Comparison of ENCODE assay signal across 17 cellular contexts in the genomic region with DNA sequence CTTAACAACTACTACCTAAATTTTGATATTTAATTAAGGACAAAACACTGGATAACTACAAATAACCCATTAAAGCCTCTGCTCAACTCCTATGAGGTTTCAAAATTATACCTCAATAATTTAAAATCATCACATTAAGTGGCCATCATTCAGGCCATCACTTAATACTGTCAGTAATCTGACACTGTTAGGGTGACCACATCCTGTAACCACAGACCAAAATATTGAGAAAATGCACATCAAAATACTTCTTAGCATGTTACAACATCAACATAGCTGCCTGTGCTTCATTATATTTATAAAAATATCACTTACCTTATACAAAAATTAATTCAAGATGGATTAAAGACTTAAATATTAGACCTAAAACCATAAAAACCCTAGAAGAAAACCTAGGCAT. TPM values are rescaled to one million over a fixed set of nuclear protein-coding genes. Genes with fewer than 3 reads are reported as not detected.
DNase-seq lines count a peak whose midpoint lies in the region; ATAC-seq lines count a peak whose summit lies in the region.
"Had no signal": no experiment of that assay in that cellular context is flagged by ENCODE, and none has a peak within 500 bp of the region (broad histone marks: within the 10 kb centered on the region; RNA-seq: fewer than 3 reads in every experiment).

No MANE protein-coding gene starts in this region.

- H3K4me3 ChIP-seq in CD8-positive, alpha-beta memory T cell (ENCODE audit: low read length) = no peak overlapping the region
- H3K4me3 ChIP-seq: GM23338, heart right ventricle, PC-9, suprapubic skin had no signal

- no peaks in the 10 kb centered on the region for H3K9me3 ChIP-seq in CD8-positive, alpha-beta memory T cell (ENCODE audit: low read length)

- peak overlapping the region in 6 of 8 donors; percentile 35 to 87 (median 74) for H3K27ac Mint-ChIP-seq in CD8-positive, alpha-beta memory T cell
- H3K27ac Mint-ChIP-seq: GM23338 had no signal

- peaks cover 15% of the 10 kb centered on the region for H3K4me1 ChIP-seq in CD8-positive, alpha-beta memory T cell (ENCODE audit: insufficient read depth, low read length)
- H3K4me1 ChIP-seq: suprapubic skin had no signal

- peak overlapping the region in 5 of 7 donors; percentile 23 to 63 (median 41) for H3K4me3 Mint-ChIP-seq in CD8-positive, alpha-beta memory T cell
- H3K4me3 Mint-ChIP-seq: GM23338 had no signal

- CTCF ChIA-PET in CD8-positive, alpha-beta memory T cell (lab: Charles Lee) = no interaction called here

- peaks cover 0 to 7% (median 2%) of the 10 kb centered on the region in 5 donors for H3K9me3 Mint-ChIP-seq in CD8-positive, alpha-beta memory T cell

- no peak for DNase-seq in CD8-positive, alpha-beta memory T cell
- DNase-seq in amniotic epithelial cell (ENCODE audit: low read depth) = peak; percentile 42
- DNase-seq in cerebellar nuclear complex (lab: John Stamatoyannopoulos, UW) = no peak
- no peak for DNase-seq in left lobe of liver (ENCODE audit: low spot score)
- no peak for DNase-seq in NCI-H2227 (lab: John Stamatoyannopoulos, UW; ENCODE audit: unreplicated experiment)
- no peak for DNase-seq in kidney tubule cell (ENCODE audit: low spot score)
- DNase-seq: activated CD4-positive, alpha-beta T cell treated with anti-CD3 and anti-CD28 coated beads for 1 hour; activated gamma-delta T cell; caudate nucleus; heart right ventricle; NCI-H1105 treated with DMSO at 0.1 percent for 48 hours; NCI-H345; PC-9 had no signal

- H3K27ac ChIP-seq in CD8-positive, alpha-beta memory T cell (ENCODE audit: low read depth, low read length) = no peak overlapping the region
- H3K27ac ChIP-seq: heart right ventricle, PC-9, suprapubic skin had no signal

- peaks cover 27 to 61% (median 34%) of the 10 kb centered on the region in 3 donors for H3K36me3 Mint-ChIP-seq in CD8-positive, alpha-beta memory T cell

- peak; percentile 54 for ATAC-seq in GM18867 (IDR thresholded peaks at IDR 0.05; ENCODE audit: unreplicated experiment)
- ATAC-seq in HG03354 (IDR thresholded peaks at IDR 0.05; ENCODE audit: poor library complexity, severe bottlenecking, unreplicated experiment) = peak; percentile 59
- no peak for ATAC-seq in left lobe of liver
- ATAC-seq: GM23338, heart right ventricle had no signal

- POLR2A ChIA-PET in CD8-positive, alpha-beta memory T cell (lab: Charles Lee) = no interaction called here

- H3K27me3 ChIP-seq in CD8-positive, alpha-beta memory T cell (ENCODE audit: insufficient read depth, low read length, poor library complexity, severe bottlenecking) = no peaks in the 10 kb centered on the region
- H3K27me3 ChIP-seq: heart right ventricle, suprapubic skin had no signal

- peaks cover 36 to 52% (median 43%) of the 10 kb centered on the region in 3 donors for H3K4me1 Mint-ChIP-seq in CD8-positive, alpha-beta memory T cell
- H3K4me1 Mint-ChIP-seq: GM23338 had no signal

- peaks cover 4% of the 10 kb centered on the region for H3K36me3 ChIP-seq in CD8-positive, alpha-beta memory T cell (ENCODE audit: insufficient read depth, low read length)

- H3K27me3 Mint-ChIP-seq in CD8-positive, alpha-beta memory T cell = no peaks in the 10 kb centered on the region

RNA-seq across cellular contexts. Expression of gene SEM1, which starts 23.3 kb away (rescaled TPM):
- total RNA-seq in CD8-positive, alpha-beta memory T cell = 10 to 100 TPM; 45.3 to 48.6 TPM
- 153 TPM for polyA plus RNA-seq in CD8-positive, alpha-beta memory T cell
- total RNA-seq in left lobe of liver = 27.2 TPM
